ENCODE assay signal across 20 cellular contexts in the genomic region with DNA sequence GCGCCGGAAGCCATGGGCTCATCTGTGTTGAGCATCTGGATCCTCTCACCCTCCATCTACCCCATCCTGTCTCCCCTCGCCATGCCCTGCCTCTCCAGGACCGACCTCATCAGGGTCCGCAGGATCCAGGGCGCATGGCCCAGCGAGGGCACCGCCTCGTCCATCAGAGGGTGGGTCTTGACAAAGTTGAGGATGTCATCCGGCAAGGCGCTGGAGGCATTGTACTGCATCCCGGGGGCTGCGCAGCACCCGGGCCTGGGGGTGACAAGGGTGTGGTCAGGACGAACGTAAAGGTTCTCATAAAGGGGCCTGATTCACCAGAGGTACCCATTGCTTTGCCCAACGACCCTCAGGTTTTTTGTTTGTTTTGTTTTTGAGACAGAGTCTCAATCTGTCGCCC. TPM values are rescaled to one million over a fixed set of nuclear protein-coding genes. Genes with fewer than 3 reads are reported as not detected.
DNase-seq lines count a peak whose midpoint lies in the region; ATAC-seq and TF ChIP-seq lines count a peak whose summit lies in the region.
"Had no signal": no experiment of that assay in that cellular context is flagged by ENCODE, and none has a peak within 500 bp of the region (broad histone marks: within the 10 kb centered on the region; RNA-seq: fewer than 3 reads in every experiment).

No MANE protein-coding gene starts in this region.

- no peak for TF ChIP-seq POLR2A in heart left ventricle (IDR thresholded peaks at IDR 0.05)

- DNase-seq in Right ventricle myocardium inferior (ENCODE audit: missing footprints) (peak; percentile 4), heart left ventricle (no peak), WERI-Rb-1 (no peak), memory B cell (ENCODE audit: low spot score in 2 of 2) (no peak), trophoblast cell (no peak), WTC11 (ENCODE audit: low spot score) (no peak)
- DNase-seq: C1 segment of cervical spinal cord; Calu3; CD4-positive, alpha-beta memory T cell; COR-L47; DMS153; DND-41; H9 had no signal

- no peaks in the 10 kb centered on the region for H3K79me1 ChIP-seq in trophoblast cell (ENCODE audit: low read length)

- no peak overlapping the region for H3K14ac ChIP-seq in trophoblast cell (ENCODE audit: low read length)

- H3K27ac Mint-ChIP-seq in memory B cell (peak overlapping the region; percentile 6), WTC11 (no peak overlapping the region)
- H3K27ac Mint-ChIP-seq: CD4-positive, alpha-beta memory T cell; GM23338 had no signal

- H3K9me3 Mint-ChIP-seq in memory B cell = peaks cover 8% of the 10 kb centered on the region
- H3K9me3 Mint-ChIP-seq in WTC11 = no peaks in the 10 kb centered on the region
- H3K9me3 Mint-ChIP-seq: GM23338, H9 had no signal

- H4K12ac ChIP-seq in trophoblast cell (ENCODE audit: low read depth, low read length) = no peak overlapping the region

- no peaks in the 10 kb centered on the region for H3K79me2 ChIP-seq in trophoblast cell (ENCODE audit: control insufficient read depth, insufficient read depth, low read length, poor library complexity)

- H3K4ac ChIP-seq in trophoblast cell (ENCODE audit: low read depth, low read length) = no peak overlapping the region

- H3K9me3 ChIP-seq in heart left ventricle (no peaks in the 10 kb centered on the region), WERI-Rb-1 (ENCODE audit: severe bottlenecking) (no peaks in the 10 kb centered on the region), trophoblast cell (ENCODE audit: insufficient read depth, low read depth, low read length) (peaks cover 3% of the 10 kb centered on the region)

- H3K4me1 ChIP-seq in heart left ventricle (no peaks in the 10 kb centered on the region), trophoblast cell (ENCODE audit: control insufficient read depth in 1 of 2, insufficient read depth in 2 of 2, low read length in 2 of 2) (no peaks in the 10 kb centered on the region)

- 94 to 96% (median 95%) methylated on average over 18 of the region's 18 CpGs for WGBS in heart left ventricle, 4 donors
- no CpG with 5 or more reads among the region's 18 CpGs for WGBS in trophoblast cell (ENCODE audit: extremely low coverage, insufficient coverage, insufficient read length)

- no peak overlapping the region for H3K18ac ChIP-seq in trophoblast cell (ENCODE audit: low read length)

- H4K8ac ChIP-seq in trophoblast cell (ENCODE audit: low read depth, low read length) = no peak overlapping the region

- no peak overlapping the region for H2BK12ac ChIP-seq in trophoblast cell (ENCODE audit: low read length)

- peaks cover 7% of the 10 kb centered on the region for H3K36me3 Mint-ChIP-seq in memory B cell
- H3K36me3 Mint-ChIP-seq in WTC11 = peaks cover 43% of the 10 kb centered on the region
- H3K36me3 Mint-ChIP-seq: CD4-positive, alpha-beta memory T cell had no signal

- H2BK120ac ChIP-seq in trophoblast cell (ENCODE audit: insufficient read depth, low read length, poor library complexity) = no peak overlapping the region

- H3K27me3 Mint-ChIP-seq in memory B cell (peaks cover 24% of the 10 kb centered on the region), WTC11 (ENCODE audit: low read depth) (no peaks in the 10 kb centered on the region)

- H4K91ac ChIP-seq in trophoblast cell (ENCODE audit: low read depth, low read length) = no peak overlapping the region

- H3K27me3 ChIP-seq in heart left ventricle (no peaks in the 10 kb centered on the region), WERI-Rb-1 (ENCODE audit: insufficient read depth, low read depth, severe bottlenecking) (no peaks in the 10 kb centered on the region), trophoblast cell (ENCODE audit: insufficient read depth, low read length) (no peaks in the 10 kb centered on the region)

- POLR2A ChIA-PET in WTC11 (lab: Charles Lee) = interaction anchor here (0.6 kb wide), 1 partner anchor 259 kb away, joined by 5 read pairs; no protein-coding TSS in a partner anchor

- H3K4me2 ChIP-seq in trophoblast cell (ENCODE audit: low read length) = no peak overlapping the region
- H3K4me2 ChIP-seq: GM23338 had no signal

- H3K23ac ChIP-seq in trophoblast cell (ENCODE audit: low read length) = no peak overlapping the region

- CTCF ChIA-PET in WTC11 (lab: Charles Lee) = no interaction called here

- H3K4me3 Mint-ChIP-seq in memory B cell (no peak overlapping the region), WTC11 (no peak overlapping the region)
- H3K4me3 Mint-ChIP-seq: CD4-positive, alpha-beta memory T cell; GM23338; H9 had no signal

- H2BK5ac ChIP-seq in trophoblast cell (ENCODE audit: low read depth, low read length, poor library complexity) = no peak overlapping the region

- H2AFZ ChIP-seq in trophoblast cell (ENCODE audit: insufficient read depth, low read length, poor library complexity) = no peak overlapping the region
- H2AFZ ChIP-seq: GM23338 had no signal

- ATAC-seq in Right ventricle myocardium inferior (no peak), heart left ventricle (no peak), memory B cell (ENCODE audit: low read depth) (no peak), GM18519 (IDR thresholded peaks at IDR 0.05; ENCODE audit: low FRiP score, unreplicated experiment) (no peak), WTC11 (no peak), HG03432 (IDR thresholded peaks at IDR 0.05; ENCODE audit: unreplicated experiment) (no peak)
- ATAC-seq: GM23338, HCT116 had no signal

- H3K36me3 ChIP-seq in heart left ventricle = peaks cover 0 to 39% (median 31%) of the 10 kb centered on the region in 9 donors
- peaks cover 85% of the 10 kb centered on the region for H3K36me3 ChIP-seq in WERI-Rb-1
- H3K36me3 ChIP-seq in trophoblast cell (ENCODE audit: control insufficient read depth in 1 of 2, insufficient read depth in 2 of 2, low read length in 2 of 2) = no peaks in the 10 kb centered on the region

- peaks cover 2% of the 10 kb centered on the region for H3K4me1 Mint-ChIP-seq in memory B cell
- H3K4me1 Mint-ChIP-seq in WTC11 = no peaks in the 10 kb centered on the region
- H3K4me1 Mint-ChIP-seq: GM23338, H9 had no signal

- peak overlapping the region; percentile 43 for H3K9ac ChIP-seq in trophoblast cell (ENCODE audit: low read length)

- H3K4me3 ChIP-seq in heart left ventricle (no peak overlapping the region), WERI-Rb-1 (ENCODE audit: low read depth, low read length) (no peak overlapping the region), trophoblast cell (ENCODE audit: low read depth, low read length) (no peak overlapping the region)
- H3K4me3 ChIP-seq: GM23338 had no signal

- intact Hi-C loops in Right ventricle myocardium inferior (cut with DNase I) = no loop called here
- intact Hi-C loops in heart left ventricle (cut with DNase I) = no loop called here

- H2AK5ac ChIP-seq in trophoblast cell (ENCODE audit: low read length) = no peak overlapping the region

- H3K27ac ChIP-seq in heart left ventricle (no peak overlapping the region), WERI-Rb-1 (peak overlapping the region; percentile 53), trophoblast cell (ENCODE audit: low read depth, low read length) (no peak overlapping the region)

- no peak for TF ChIP-seq CTCF in heart left ventricle (IDR thresholded peaks at IDR 0.05)
- TF ChIP-seq CTCF in WERI-Rb-1 (IDR thresholded peaks at IDR 0.05; ENCODE audit: low read depth, low read length) = no peak
- no peak for TF ChIP-seq CTCF in WTC11 (IDR thresholded peaks at IDR 0.05)

TF ChIP-seq in WTC11, 78 proteins besides CTCF, POLR2A, EP300 and RAD21 (continues in another document):
- TF ChIP-seq E2F4 (CRISPR knock-in tag; IDR thresholded peaks at IDR 0.05; ENCODE audit: borderline replicate concordance, low read depth) = no peak
- TF ChIP-seq, protein P1, sequence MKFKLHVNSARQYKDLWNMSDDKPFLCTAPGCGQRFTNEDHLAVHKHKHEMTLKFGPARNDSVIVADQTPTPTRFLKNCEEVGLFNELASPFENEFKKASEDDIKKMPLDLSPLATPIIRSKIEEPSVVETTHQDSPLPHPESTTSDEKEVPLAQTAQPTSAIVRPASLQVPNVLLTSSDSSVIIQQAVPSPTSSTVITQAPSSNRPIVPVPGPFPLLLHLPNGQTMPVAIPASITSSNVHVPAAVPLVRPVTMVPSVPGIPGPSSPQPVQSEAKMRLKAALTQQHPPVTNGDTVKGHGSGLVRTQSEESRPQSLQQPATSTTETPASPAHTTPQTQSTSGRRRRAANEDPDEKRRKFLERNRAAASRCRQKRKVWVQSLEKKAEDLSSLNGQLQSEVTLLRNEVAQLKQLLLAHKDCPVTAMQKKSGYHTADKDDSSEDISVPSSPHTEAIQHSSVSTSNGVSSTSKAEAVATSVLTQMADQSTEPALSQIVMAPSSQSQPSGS (CRISPR knock-in tag; IDR thresholded peaks at IDR 0.05; ENCODE audit: borderline replicate concordance, low read depth) = no peak

RNA-seq across cellular contexts. Expression of gene SEMA6B, which starts 9.5 kb away (rescaled TPM):
- total RNA-seq in Right ventricle myocardium inferior = 16.7 TPM
- 10 to 100 TPM in 5 of 9 donors, 1 to 10 TPM in 4; 6.4 to 29.7 (median 10.1) TPM for total RNA-seq in heart left ventricle
- polyA plus RNA-seq in heart left ventricle = 10 to 100 TPM in 1 of 2 donors, 1 to 10 TPM in 1; 6.0 to 16.5 TPM
- 0.36 and 0.38 TPM in 2 replicates for polyA plus RNA-seq in trophoblast cell (2013)
- total RNA-seq in WTC11 (2021) = 45.1 to 52.1 TPM (median 49.1 TPM) in 3 replicates
- polyA plus RNA-seq: CD4-positive, alpha-beta memory T cell had no signal

RNA-seq across cellular contexts. Expression of gene LRG1, which starts 10.2 kb away (rescaled TPM):
- total RNA-seq in Right ventricle myocardium inferior (0.73 TPM), heart left ventricle (1 to 10 TPM in 2 of 9 donors, under 1 TPM in 7; 0.15 to 1.7 (median 0.36) TPM), WTC11 (2021) (0.81 to 1.2 TPM (median 0.87 TPM) in 3 replicates)
- under 1 TPM; 0.23 to 0.30 TPM for polyA plus RNA-seq in heart left ventricle
- 1.7 and 1.8 TPM in 2 replicates for polyA plus RNA-seq in trophoblast cell (2013)
- total RNA-seq: A673; CD4-positive, alpha-beta memory T cell had no signal

RNA-seq across cellular contexts. Expression of gene PLIN5, which starts 15.0 kb away (rescaled TPM):
- total RNA-seq in Right ventricle myocardium inferior = 50.4 TPM
- 10 to 100 TPM; 26.0 to 88.6 (median 42.7) TPM for total RNA-seq in heart left ventricle
- polyA plus RNA-seq in heart left ventricle = 10 to 100 TPM; 17.5 to 65.0 TPM
- polyA plus RNA-seq in trophoblast cell (2013) = 0.17 and 0.22 TPM in 2 replicates
- 3.3 to 4.2 TPM (median 3.9 TPM) in 3 replicates for total RNA-seq in WTC11 (2021)
- total RNA-seq: A172 had no signal
- polyA plus RNA-seq: BJ had no signal

RNA-seq across cellular contexts. Expression of gene PLIN4, which starts 31.7 kb away (rescaled TPM):
- 241 TPM for total RNA-seq in Right ventricle myocardium inferior
- 100 to 1,000 TPM; 110 to 292 (median 174) TPM for total RNA-seq in heart left ventricle
- 100 to 1,000 TPM in 1 of 2 donors, 10 to 100 TPM in 1; 55.5 to 241 TPM for polyA plus RNA-seq in heart left ventricle
- polyA plus RNA-seq in trophoblast cell (2013) = 0.48 and 0.50 TPM in 2 replicates
- total RNA-seq in WTC11 (2021) = 0.35 to 0.62 TPM (median 0.57 TPM) in 3 replicates
